ENCODE assay signal across 8 cellular contexts in the genomic region with DNA sequence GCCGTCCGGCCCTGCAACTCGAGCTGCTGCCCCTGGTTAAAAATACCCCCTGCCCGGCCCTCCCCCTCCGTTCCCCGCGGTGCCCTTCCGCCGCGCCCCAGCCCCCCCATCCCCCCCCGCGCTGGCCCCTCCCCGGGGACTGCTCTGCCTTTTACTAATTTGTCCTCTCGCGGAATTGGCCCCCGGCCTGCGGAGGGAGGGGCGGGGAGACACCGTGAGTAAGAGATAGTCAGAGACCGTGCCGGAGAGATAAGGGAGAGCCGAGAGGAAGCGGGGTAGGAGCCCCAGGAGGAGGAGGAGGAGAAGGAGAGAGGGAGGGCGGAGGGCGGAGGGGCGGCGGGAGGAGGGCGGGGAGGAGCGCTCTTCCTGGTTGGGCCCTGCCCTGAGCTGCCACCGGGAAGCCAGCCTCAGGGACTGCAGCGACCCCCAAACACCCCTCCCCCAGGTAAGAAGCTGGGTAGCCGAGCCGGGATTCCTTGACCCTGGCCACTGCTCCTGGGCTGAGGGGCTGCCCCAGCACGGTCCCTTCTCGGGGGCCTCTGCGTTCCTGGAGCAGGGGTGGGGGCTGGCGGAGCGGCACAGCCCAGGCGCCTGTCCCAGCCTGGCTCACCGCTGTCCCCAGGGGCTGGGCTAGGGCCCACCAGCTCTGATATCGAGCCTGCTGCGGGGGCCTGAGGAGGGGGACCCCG. TPM values are rescaled to one million over a fixed set of nuclear protein-coding genes. Genes with fewer than 3 reads are reported as not detected.
DNase-seq lines count a peak whose midpoint lies in the region; ATAC-seq and TF ChIP-seq lines count a peak whose summit lies in the region.

A gene (plus strand): TSS at position 360 of the 689 bp plus-strand sequence. CDS start 774 bp downstream, outside the sequence.

- H3K9me3 ChIP-seq in left lung, result no peaks in the 10 kb centered on the region

- no peaks in the 10 kb centered on the region for H3K9me3 Mint-ChIP-seq in activated CD4-positive, alpha-beta T cell treated with anti-CD3 and anti-CD28 coated beads, Interleukin-2, amount 10 ng/mL, durations not matched to agents 7 days and 5 days

- TF ChIP-seq CTCF in left lung (IDR thresholded peaks at IDR 0.05), result no peak

- peak within 1 kb of the TSS; percentile 87 for H3K27ac Mint-ChIP-seq in activated CD4-positive, alpha-beta T cell treated with anti-CD3 and anti-CD28 coated beads, Interleukin-2, amount 10 ng/mL, durations not matched to agents 7 days and 5 days

- peak within 1 kb of the TSS; percentile 73 to 92 for H3K27ac ChIP-seq in left lung

- intact Hi-C loops in left lung (cut with DNase I), result no loop called here

- peaks cover 16% of the 10 kb centered on the region for H3K36me3 Mint-ChIP-seq in activated CD4-positive, alpha-beta T cell treated with anti-CD3 and anti-CD28 coated beads, Interleukin-2, amount 10 ng/mL, durations not matched to agents 7 days and 5 days (ENCODE audit: low read depth)

- peak; percentile 42 for ATAC-seq in GM18498 (IDR thresholded peaks at IDR 0.05; ENCODE audit: unreplicated experiment)
- ATAC-seq in HG03045 (IDR thresholded peaks at IDR 0.05; ENCODE audit: unreplicated experiment), result peak; percentile 52
- ATAC-seq in left lung, result peak; percentile 80
- no peak for ATAC-seq in HG03097 (IDR thresholded peaks at IDR 0.05; ENCODE audit: low FRiP score, unreplicated experiment)

- no peaks in the 10 kb centered on the region for H3K27me3 ChIP-seq in left lung

- H3K4me3 ChIP-seq in left lung, result peak within 1 kb of the TSS; percentile 88 to 94

- peaks cover 4 to 37% of the 10 kb centered on the region in 2 donors for H3K4me1 ChIP-seq in left lung

- H3K4me1 Mint-ChIP-seq in activated CD4-positive, alpha-beta T cell treated with anti-CD3 and anti-CD28 coated beads, Interleukin-2, amount 10 ng/mL, durations not matched to agents 7 days and 5 days, result peaks cover 21% of the 10 kb centered on the region

- H3K27me3 Mint-ChIP-seq in activated CD4-positive, alpha-beta T cell treated with anti-CD3 and anti-CD28 coated beads, Interleukin-2, amount 10 ng/mL, durations not matched to agents 7 days and 5 days, result peaks cover 10% of the 10 kb centered on the region

- H3K4me3 Mint-ChIP-seq in activated CD4-positive, alpha-beta T cell treated with anti-CD3 and anti-CD28 coated beads, Interleukin-2, amount 10 ng/mL, durations not matched to agents 7 days and 5 days, result peak within 1 kb of the TSS; percentile 84

- POLR2A ChIA-PET in activated CD4-positive, alpha-beta T cell treated with anti-CD3 and anti-CD28 coated beads, Interleukin-2, amount 10 ng/mL, durations not matched to agents 7 days and 5 days (lab: Charles Lee), result interaction anchor here (0.6 kb wide), 1 partner anchor 324 kb away, joined by 3 read pairs; no protein-coding TSS in a partner anchor

- DNase-seq in NCI-H526 (lab: John Stamatoyannopoulos, UW) (peak; percentile 61 to 88), dedifferentiated amniotic fluid mesenchymal stem cell (ENCODE audit: extremely low spot score) (peak; percentile 63), left lung (peak; percentile 84 to 92)
- DNase-seq in activated CD4-positive, alpha-beta T cell treated with anti-CD3 and anti-CD28 coated beads, Interleukin-2, amount 10 ng/mL, durations not matched to agents 7 days and 5 days, result peak; percentile 81
- peak; percentile 57 for DNase-seq in stimulated activated CD4-positive, alpha-beta T cell treated with anti-CD3 and anti-CD28 coated beads, Interleukin-2, amount 100 ng/mL, for 4 hours (ENCODE audit: low read depth)

- peaks cover 0 to 35% of the 10 kb centered on the region in 2 donors for H3K36me3 ChIP-seq in left lung

- CTCF ChIA-PET in activated CD4-positive, alpha-beta T cell treated with anti-CD3 and anti-CD28 coated beads, Interleukin-2, amount 10 ng/mL, durations not matched to agents 7 days and 5 days (lab: Charles Lee), result interaction anchor here (0.8 to 1.9 kb wide), 9 partner anchors 9 to 65 kb away, joined by 3 to 9 read pairs (median 4); a partner anchor contains a TSS

RNA-seq across cellular contexts. Expression of the gene that starts here (rescaled TPM):
- total RNA-seq in activated CD4-positive, alpha-beta T cell treated with anti-CD3 and anti-CD28 coated beads, Interleukin-2, amount 10 ng/mL, durations not matched to agents 7 days and 5 days, result 100 to 1,000 TPM; 192 to 207 TPM
- 100 to 1,000 TPM; 232 to 248 TPM for total RNA-seq in left lung
